ENCODE assay signal across 1 cellular context in genomic region chr1:39789571-39790110, GRCh38.
TF ChIP-seq lines count a peak whose summit lies in the region.

No MANE protein-coding gene starts in this region.

TF ChIP-seq in HCT116, 20 proteins besides CTCF, POLR2A, EP300 and RAD21:
- TF ChIP-seq ATF3 (IDR thresholded peaks at IDR 0.05) (no peak), ELF1 (IDR thresholded peaks at IDR 0.05; ENCODE audit: borderline replicate concordance, low read depth) (no peak)
